ENCODE assay signal across 8 cellular contexts in genomic region chr2:16915341-16915755, GRCh38.
DNase-seq lines count a peak whose midpoint lies in the region; ATAC-seq, FAIRE-seq and TF ChIP-seq lines count a peak whose summit lies in the region.
"Not testable (repeated sequence)": the region's sequence is repeated elsewhere in the genome, so short reads cannot be mapped to it uniquely, and the experiment has no call there.

No MANE protein-coding gene starts in this region.

- not testable (repeated sequence) for H3K79me1 ChIP-seq in H1 (ENCODE audit: low read depth, low read length); mesendoderm (ENCODE audit: low read length)

- 86% methylated on average over 3 of the region's 3 CpGs; no CpG with 5 or more reads in 1 of the 2 experiments for WGBS in H1 (ENCODE audit: extremely low coverage in 1 of 2, insufficient coverage in 1 of 2, insufficient read length in 1 of 2, insufficient replicate concordance in 2 of 2, low coverage in 1 of 2, low lambda C conversion rate in 2 of 2, missing lambda C conversion rate in 1 of 2), 2 experiments
- WGBS in hepatocyte (ENCODE audit: low lambda C conversion rate, missing lambda C conversion rate), result 45% methylated on average over 3 of the region's 3 CpGs
- no CpG with 5 or more reads among the region's 3 CpGs for WGBS in mesendoderm (ENCODE audit: extremely low coverage, insufficient coverage, low lambda C conversion rate)

- not testable (repeated sequence) for TF ChIP-seq EP300 in H1 (IDR thresholded peaks at IDR 0.05; ENCODE audit: borderline replicate concordance in 1 of 2, low read depth in 2 of 2, low read length in 2 of 2)

- H3K56ac ChIP-seq in H1 (replicated peaks; ENCODE audit: insufficient read length, low read depth, low read length); mesendoderm (ENCODE audit: low read length): not testable (repeated sequence)

- H3K4me1 Mint-ChIP-seq in WTC11; type B pancreatic cell (ENCODE audit: unreplicated experiment): not testable (repeated sequence)

- H3K27me3 Mint-ChIP-seq in WTC11 (ENCODE audit: low read depth); type B pancreatic cell: not testable (repeated sequence)

- H3K18ac ChIP-seq in H1 (ENCODE audit: extremely low read depth, low read length); mesendoderm (ENCODE audit: low read length): not testable (repeated sequence)

- TF ChIP-seq RAD21 in H1 (IDR thresholded peaks at IDR 0.05 in 1 of 2, conservative IDR thresholded peaks at IDR 0.05 in 1 of 2; ENCODE audit: low read depth in 2 of 2, low read length in 2 of 2), result not testable (repeated sequence)

- H3K27ac Mint-ChIP-seq in WTC11, result not testable (repeated sequence)
- H3K27ac Mint-ChIP-seq in type B pancreatic cell, result peak overlapping the region; percentile 63

- CTCF ChIA-PET in WTC11 (lab: Charles Lee) (interaction anchor here (0.5 kb wide), 1 partner anchor 779 kb away, joined by 3 read pairs; no protein-coding TSS in a partner anchor), H1 (lab: Charles Lee; ENCODE audit: partially characterized antibody) (interaction anchor here (1.3 to 1.8 kb wide), 3 partner anchors 14 to 74 kb away, joined by 3 to 6 read pairs (median 4); no protein-coding TSS in a partner anchor)

- H3K4me3 Mint-ChIP-seq in WTC11, result not testable (repeated sequence)
- peak overlapping the region; percentile 27 for H3K4me3 Mint-ChIP-seq in type B pancreatic cell

- not testable (repeated sequence) for FAIRE-seq in H1 (lab: Jason Lieb, UNC)

- H3K4ac ChIP-seq in H1 (replicated peaks; ENCODE audit: insufficient read length, low read depth, low read length); mesendoderm (ENCODE audit: low read depth, low read length): not testable (repeated sequence)

- not testable (repeated sequence) for H2AK5ac ChIP-seq in H1 (ENCODE audit: low read depth, low read length); mesendoderm (ENCODE audit: low read length)

- not testable (repeated sequence) for H3K4me1 ChIP-seq in H1 (replicated peaks in 1 of 4; ENCODE audit: control insufficient read depth in 3 of 4, insufficient read depth in 4 of 4, low read length in 3 of 4); hepatocyte (ENCODE audit: insufficient read depth); mesendoderm (ENCODE audit: control insufficient read depth, low read depth, low read length)

- H4K5ac ChIP-seq in H1 (ENCODE audit: insufficient read length, low read depth, low read length); mesendoderm (ENCODE audit: low read length): not testable (repeated sequence)

- not testable (repeated sequence) for H3K9me3 ChIP-seq in H1 (ENCODE audit: insufficient read depth in 2 of 2, low read depth in 1 of 2, low read length in 1 of 2); hepatocyte (ENCODE audit: low read depth)

- POLR2A ChIA-PET in WTC11 (lab: Charles Lee); H1 (lab: Charles Lee; ENCODE audit: partially characterized antibody): not testable (repeated sequence)

- not testable (repeated sequence) for H3K4me2 ChIP-seq in H1 (ENCODE audit: insufficient read depth in 1 of 2, low read depth in 2 of 2, low read length in 2 of 2); hepatocyte; mesendoderm (ENCODE audit: low read length)

- H3K36me3 Mint-ChIP-seq in WTC11, type B pancreatic cell: not testable (repeated sequence)

- not testable (repeated sequence) for H3K14ac ChIP-seq in H1 (ENCODE audit: insufficient read length)

- H4K20me1 ChIP-seq in H1 (replicated peaks in 1 of 2; ENCODE audit: control insufficient read depth in 1 of 2, insufficient read depth in 2 of 2, low read length in 2 of 2); hepatocyte (ENCODE audit: insufficient read depth, poor library complexity, severe bottlenecking): not testable (repeated sequence)

- not testable (repeated sequence) for H4K8ac ChIP-seq in H1 (ENCODE audit: extremely low read depth, insufficient read depth, low read length); mesendoderm (ENCODE audit: low read depth, low read length)

- H3K27ac ChIP-seq in H1 (ENCODE audit: low read depth, low read length); hepatocyte; mesendoderm (ENCODE audit: low read depth, low read length): not testable (repeated sequence)

- not testable (repeated sequence) for H3K36me3 ChIP-seq in H1 (ENCODE audit: control insufficient read depth in 2 of 4, insufficient read depth in 4 of 4, low read length in 3 of 4); hepatocyte (replicated peaks; ENCODE audit: insufficient read depth, low read depth); kidney epithelial cell (ENCODE audit: control insufficient read depth, insufficient read depth, low read length); mesendoderm (ENCODE audit: control insufficient read depth, insufficient read depth, low read length)

- H2BK20ac ChIP-seq in H1 (ENCODE audit: low read length), result not testable (repeated sequence)

- ATAC-seq in WTC11, result peak; percentile 34; the same call in 1 of the 2 replicates

- not testable (repeated sequence) for H2BK12ac ChIP-seq in H1 (ENCODE audit: low read depth, low read length)

- not testable (repeated sequence) for TF ChIP-seq CTCF in WTC11 (IDR thresholded peaks at IDR 0.05); H1 (IDR thresholded peaks at IDR 0.05; ENCODE audit: control extremely low read depth in 1 of 3, insufficient read depth in 1 of 3, low read depth in 1 of 3, low read length in 3 of 3); hepatocyte (IDR thresholded peaks at IDR 0.05; ENCODE audit: poor library complexity); kidney epithelial cell (IDR thresholded peaks at IDR 0.05; ENCODE audit: insufficient read depth, low read length, poor library complexity, severe bottlenecking); type B pancreatic cell (conservative IDR thresholded peaks at IDR 0.05)

- DNase-seq in ELF-1 (ENCODE audit: low read depth, low spot score) (peak; percentile 61), LoVo (ENCODE audit: low spot score) (peak; percentile 24), hepatocyte (ENCODE audit: low spot score) (peak; percentile 26), kidney epithelial cell (ENCODE audit: low read depth) (peak; percentile 21), mesendoderm (peak; percentile 83)
- DNase-seq in WTC11 (ENCODE audit: low spot score); H1 (ENCODE audit: low read depth in 1 of 2, low spot score in 2 of 2); type B pancreatic cell (ENCODE audit: extremely low spot score, unreplicated experiment): not testable (repeated sequence)

- not testable (repeated sequence) for H3K27me3 ChIP-seq in H1 (replicated peaks in 1 of 4; ENCODE audit: control insufficient read depth in 3 of 4, extremely low read depth in 1 of 4, insufficient read depth in 3 of 4, low read length in 3 of 4); hepatocyte; kidney epithelial cell (ENCODE audit: control insufficient read depth, insufficient read depth, low read length); mesendoderm (ENCODE audit: insufficient read depth, low read length, poor library complexity)

- H2BK5ac ChIP-seq in H1 (ENCODE audit: low read depth, low read length); mesendoderm (ENCODE audit: low read length): not testable (repeated sequence)

- H4K91ac ChIP-seq in H1 (replicated peaks; ENCODE audit: insufficient read length, low read length), result not testable (repeated sequence)

- TF ChIP-seq POLR2A in H1 (IDR thresholded peaks at IDR 0.05; ENCODE audit: control extremely low read depth in 1 of 2, low read depth in 2 of 2, low read length in 2 of 2), result not testable (repeated sequence)

- H3K9me2 ChIP-seq in hepatocyte (replicated peaks; ENCODE audit: insufficient read depth), result not testable (repeated sequence)

- not testable (repeated sequence) for H2BK120ac ChIP-seq in H1 (replicated peaks; ENCODE audit: low read depth, low read length); mesendoderm (ENCODE audit: low read depth, low read length)

- H2BK15ac ChIP-seq in H1 (ENCODE audit: low read length); mesendoderm (replicated peaks; ENCODE audit: low read depth): not testable (repeated sequence)

- H3K4me3 ChIP-seq in H1 (ENCODE audit: extremely low read depth in 1 of 4, insufficient read depth in 2 of 4, low read depth in 3 of 4, low read length in 4 of 4); hepatocyte; kidney epithelial cell (ENCODE audit: low read depth, low read length); mesendoderm (ENCODE audit: low read length): not testable (repeated sequence)

- not testable (repeated sequence) for H3K9ac ChIP-seq in H1 (replicated peaks in 1 of 4; ENCODE audit: extremely low read depth in 1 of 4, low read depth in 3 of 4, low read length in 3 of 4); mesendoderm (ENCODE audit: low read length)

- H2AFZ ChIP-seq in H1 (ENCODE audit: low read length); hepatocyte: not testable (repeated sequence)

- not testable (repeated sequence) for H3K9me3 Mint-ChIP-seq in WTC11, type B pancreatic cell

- not testable (repeated sequence) for H3K23me2 ChIP-seq in H1 (ENCODE audit: low read depth, low read length)

- H3K23ac ChIP-seq in H1 (ENCODE audit: insufficient read length); mesendoderm (ENCODE audit: low read length): not testable (repeated sequence)

- not testable (repeated sequence) for H3K79me2 ChIP-seq in H1 (ENCODE audit: control insufficient read depth in 1 of 2, insufficient read depth in 2 of 2, low read length in 2 of 2); hepatocyte; mesendoderm (ENCODE audit: control insufficient read depth, insufficient read depth, low read length)

TF ChIP-seq in H1, 55 proteins besides CTCF, POLR2A, EP300 and RAD21:
- TF ChIP-seq TEAD4 (IDR thresholded peaks at IDR 0.05; ENCODE audit: low read depth, low read length), result 0 out of 2 replicates have a peak, but pooled peaks have one; percentile 31
